8 cellular contexts compared by ENCODE assay signal in genomic region chr19:4830768-4831265, GRCh38. TPM values are rescaled to one million over a fixed set of nuclear protein-coding genes. Genes with fewer than 3 reads are reported as not detected.
A peak's percentile ranks its signal among the peaks of the same experiment; 100 is the strongest.
DNase-seq lines count a peak whose midpoint lies in the region; ATAC-seq and TF ChIP-seq lines count a peak whose summit lies in the region.

No MANE protein-coding gene starts in this region.

- WGBS in smooth muscle cell (ENCODE audit: low lambda C conversion rate): 92% methylated on average over 6 of the region's 6 CpGs

- peaks cover 16% of the 10 kb centered on the region for H3K27me3 Mint-ChIP-seq in GM23338 (ENCODE audit: insufficient read depth, low read depth, poor library complexity)
- no peaks in the 10 kb centered on the region for H3K27me3 Mint-ChIP-seq in activated CD8-positive, alpha-beta T cell treated with anti-CD3 and anti-CD28 coated beads for 36 hours

- no peaks in the 10 kb centered on the region for H3K9me2 ChIP-seq in GM23338 (ENCODE audit: insufficient read depth)

- peaks cover 27% of the 10 kb centered on the region for H3K27me3 ChIP-seq in GM23338 (ENCODE audit: insufficient read depth)
- H3K27me3 ChIP-seq in smooth muscle cell (ENCODE audit: low read depth): no peaks in the 10 kb centered on the region

- TF ChIP-seq CTCF in GM23338 (conservative IDR thresholded peaks at IDR 0.05; ENCODE audit: low read depth in 2 of 2) (no peak), smooth muscle cell (IDR thresholded peaks at IDR 0.05; ENCODE audit: borderline replicate concordance, insufficient read depth, poor library complexity, severe bottlenecking) (no peak)
- TF ChIP-seq CTCF in activated CD8-positive, alpha-beta T cell treated with anti-CD3 and anti-CD28 coated beads for 36 hours (IDR thresholded peaks at IDR 0.05): no peak

- H3K4me1 Mint-ChIP-seq in GM23338: no peaks in the 10 kb centered on the region
- H3K4me1 Mint-ChIP-seq in activated CD8-positive, alpha-beta T cell treated with anti-CD3 and anti-CD28 coated beads for 36 hours (ENCODE audit: low read depth): peaks cover 20% of the 10 kb centered on the region

- H3K36me3 ChIP-seq in GM23338 (ENCODE audit: insufficient read depth) (no peaks in the 10 kb centered on the region), smooth muscle cell (ENCODE audit: low read depth) (no peaks in the 10 kb centered on the region)

- peak overlapping the region; percentile 87 for H3K4me2 ChIP-seq in GM23338
- H3K4me2 ChIP-seq in smooth muscle cell: peak overlapping the region; percentile 92

- H3K4me3 ChIP-seq in GM23338 (peak overlapping the region; percentile 71; the same call in 1 of the 2 replicates), smooth muscle cell (peak overlapping the region; percentile 87)

- ATAC-seq in GM23338 (no peak), left ventricle myocardium superior (peak; percentile 15), HG03460 (IDR thresholded peaks at IDR 0.05; ENCODE audit: unreplicated experiment) (no peak), GM18498 (IDR thresholded peaks at IDR 0.05; ENCODE audit: unreplicated experiment) (no peak)
- ATAC-seq in activated CD8-positive, alpha-beta T cell treated with anti-CD3 and anti-CD28 coated beads for 36 hours: peak; percentile 17

- peak overlapping the region; percentile 94 for H3K9ac ChIP-seq in smooth muscle cell (ENCODE audit: low read depth)

- CTCF ChIA-PET in activated CD8-positive, alpha-beta T cell treated with anti-CD3 and anti-CD28 coated beads for 36 hours (lab: Charles Lee): interaction anchor here (0.8 to 2.8 kb wide), 11 partner anchors 8 to 200 kb away, joined by 3 to 27 read pairs (median 5); partner anchors contain the start of gene FEM1A

- peak overlapping the region; percentile 69 for H3K4me3 Mint-ChIP-seq in GM23338
- H3K4me3 Mint-ChIP-seq in activated CD8-positive, alpha-beta T cell treated with anti-CD3 and anti-CD28 coated beads for 36 hours: peak overlapping the region; percentile 88

- peak overlapping the region; percentile 98; the same call in 1 of the 2 replicates for H2AFZ ChIP-seq in GM23338
- no peak overlapping the region for H2AFZ ChIP-seq in smooth muscle cell (ENCODE audit: low read depth)

- H3K9me3 Mint-ChIP-seq in GM23338: no peaks in the 10 kb centered on the region
- no peaks in the 10 kb centered on the region for H3K9me3 Mint-ChIP-seq in activated CD8-positive, alpha-beta T cell treated with anti-CD3 and anti-CD28 coated beads for 36 hours

- H3K27ac ChIP-seq in GM23338 (ENCODE audit: low read depth) (no peak overlapping the region), smooth muscle cell (ENCODE audit: low read depth) (peak overlapping the region; percentile 53)

- DNase-seq in GM23338 (ENCODE audit: low spot score): no peak
- DNase-seq in activated CD8-positive, alpha-beta T cell treated with anti-CD3 and anti-CD28 coated beads for 36 hours: no peak
- DNase-seq in left ventricle myocardium superior: no peak
- no peak for DNase-seq in smooth muscle cell (lab: John Stamatoyannopoulos, UW; ENCODE audit: unreplicated experiment)
- DNase-seq in SKM-1 (lab: John Stamatoyannopoulos, UW; ENCODE audit: unreplicated experiment): no peak
- no peak for DNase-seq in T1000 (lab: John Stamatoyannopoulos, UW)

- H3F3A ChIP-seq in GM23338 (replicated peaks; ENCODE audit: low read depth) (no peaks in the 10 kb centered on the region; the same call in 1 of the 2 replicates), smooth muscle cell (ENCODE audit: low read depth) (no peaks in the 10 kb centered on the region)

- POLR2A ChIA-PET in activated CD8-positive, alpha-beta T cell treated with anti-CD3 and anti-CD28 coated beads for 36 hours (lab: Charles Lee): interaction anchor here (0.9 to 2.0 kb wide), 6 partner anchors 9 to 20 kb away, joined by 3 to 8 read pairs (median 4); no protein-coding TSS in a partner anchor

- no peaks in the 10 kb centered on the region for H3K36me3 Mint-ChIP-seq in GM23338 (ENCODE audit: low read depth)
- peaks cover 12% of the 10 kb centered on the region for H3K36me3 Mint-ChIP-seq in activated CD8-positive, alpha-beta T cell treated with anti-CD3 and anti-CD28 coated beads for 36 hours (ENCODE audit: low read depth)

- H3K27ac Mint-ChIP-seq in GM23338: no peak overlapping the region
- peak overlapping the region; percentile 92 for H3K27ac Mint-ChIP-seq in activated CD8-positive, alpha-beta T cell treated with anti-CD3 and anti-CD28 coated beads for 36 hours

- H4K20me1 ChIP-seq in GM23338 (replicated peaks; ENCODE audit: insufficient read depth) (no peaks in the 10 kb centered on the region; the same call in 1 of the 2 replicates), smooth muscle cell (ENCODE audit: low read depth) (peaks cover 15% of the 10 kb centered on the region)

- intact Hi-C loops in activated CD8-positive, alpha-beta T cell treated with anti-CD3 and anti-CD28 coated beads for 36 hours (cut with micrococcal nuclease): no loop called here
- intact Hi-C loops in left ventricle myocardium superior (cut with micrococcal nuclease): no loop called here

- H3K79me2 ChIP-seq in GM23338 (replicated peaks; ENCODE audit: insufficient read depth): no peaks in the 10 kb centered on the region
- H3K79me2 ChIP-seq in smooth muscle cell (ENCODE audit: low read depth): peaks cover 16% of the 10 kb centered on the region

- no peaks in the 10 kb centered on the region for H3K4me1 ChIP-seq in GM23338 (ENCODE audit: insufficient read depth)
- H3K4me1 ChIP-seq in smooth muscle cell (ENCODE audit: low read depth): no peaks in the 10 kb centered on the region

- H3K9me3 ChIP-seq in smooth muscle cell (replicated peaks; ENCODE audit: low read depth): no peaks in the 10 kb centered on the region

TF ChIP-seq in GM23338, 12 proteins besides CTCF, POLR2A, EP300 and RAD21:
- TF ChIP-seq ZNF114 (CRISPR knock-in tag; IDR thresholded peaks at IDR 0.05) (no peak), JUNB (IDR thresholded peaks at IDR 0.05; ENCODE audit: unreplicated experiment) (no peak)

RNA-seq across cellular contexts. Expression of gene TICAM1, which starts 0.7 kb away (rescaled TPM):
- 0.31 and 0.38 TPM in 2 replicates for total RNA-seq in GM23338 (2014; rRNA removed; shearing (Covaris generic))
- 0.32 and 0.38 TPM in 2 replicates for polyA plus RNA-seq in GM23338 (2016; fragmentation: Nextera tagmentation; extraction: Ambion mirVana)
- total RNA-seq in activated CD8-positive, alpha-beta T cell treated with anti-CD3 and anti-CD28 coated beads for 36 hours: 10 to 100 TPM; 17.4 to 17.5 TPM
- 6.2 TPM for total RNA-seq in left ventricle myocardium superior
- 3.5 and 4.6 TPM in 2 replicates for total RNA-seq in smooth muscle cell
- polyA plus RNA-seq in smooth muscle cell: 13.9 and 22.9 TPM in 2 replicates

RNA-seq across cellular contexts. Expression of gene PLIN3, which starts 36.6 kb away (rescaled TPM):
- total RNA-seq in GM23338 (2014; rRNA removed; shearing (Covaris generic)): 45.9 and 59.9 TPM in 2 replicates
- polyA plus RNA-seq in GM23338 (2016; fragmentation: Nextera tagmentation; extraction: Ambion mirVana): 38.0 and 39.0 TPM in 2 replicates
- total RNA-seq in activated CD8-positive, alpha-beta T cell treated with anti-CD3 and anti-CD28 coated beads for 36 hours: 10 to 100 TPM; 15.5 to 23.5 TPM
- total RNA-seq in left ventricle myocardium superior: 25.8 TPM
- 101 and 102 TPM in 2 replicates for total RNA-seq in smooth muscle cell
- 176 and 202 TPM in 2 replicates for polyA plus RNA-seq in smooth muscle cell

RNA-seq across cellular contexts. Expression of gene FEM1A, which starts 39.3 kb away (rescaled TPM):
- 15.2 and 16.5 TPM in 2 replicates for total RNA-seq in GM23338 (2014; rRNA removed; shearing (Covaris generic))
- polyA plus RNA-seq in GM23338 (2016; fragmentation: Nextera tagmentation; extraction: Ambion mirVana): 0.87 and 0.97 TPM in 2 replicates
- 10 to 100 TPM; 11.4 TPM for total RNA-seq in activated CD8-positive, alpha-beta T cell treated with anti-CD3 and anti-CD28 coated beads for 36 hours
- total RNA-seq in left ventricle myocardium superior: 49.6 TPM
- 6.8 and 7.1 TPM in 2 replicates for total RNA-seq in smooth muscle cell
- polyA plus RNA-seq in smooth muscle cell: 1.5 and 1.6 TPM in 2 replicates

Comparison
In these comparisons a context has a peak if more than half of its experiments do, and no peak if none do; other contexts are left out.
1. ATAC-seq: peak in activated CD8-positive, alpha-beta T cell treated with anti-CD3 and anti-CD28 coated beads for 36 hours (single experiment) and left ventricle myocardium superior (single experiment); none in GM23338 (single experiment), HG03460 (single experiment) and GM18498 (single experiment).